ENCODE assay signal across 1 cellular context in genomic region chr5:132323202-132323601, GRCh38.
TF ChIP-seq lines count a peak whose summit lies in the region.

No MANE protein-coding gene starts in this region.

TF ChIP-seq in K562, 482 proteins besides CTCF, POLR2A, EP300 and RAD21 (continued from another document):
- TF ChIP-seq PBX2 (CRISPR knock-in tag; IDR thresholded peaks at IDR 0.05; ENCODE audit: low read depth): no peak
- TF ChIP-seq PBX2 (tag; conservative IDR thresholded peaks at IDR 0.05; ENCODE audit: low read depth): peak; percentile 37; the same call in 1 of the 2 replicates
- no peak for TF ChIP-seq ZBTB17 (CRISPR knock-in tag; IDR thresholded peaks at IDR 0.05)
- TF ChIP-seq KDM1A (IDR thresholded peaks at IDR 0.05): peak; percentile 94 to 97
- TF ChIP-seq ZNF785 (CRISPR knock-in tag; IDR thresholded peaks at IDR 0.05): no peak
- TF ChIP-seq SMARCE1 (IDR thresholded peaks at IDR 0.05): no peak
- TF ChIP-seq DMBX1 (CRISPR knock-in tag; IDR thresholded peaks at IDR 0.05; ENCODE audit: borderline replicate concordance): no peak; the same call in 1 of the 2 replicates
- peak; percentile 68 for TF ChIP-seq PML (IDR thresholded peaks at IDR 0.05; ENCODE audit: low read length)
- peak; percentile 93 for TF ChIP-seq TAL1 (IDR thresholded peaks at IDR 0.05)
- peak; percentile 61; the same call in 1 of the 2 replicates for TF ChIP-seq STAT5A (IDR thresholded peaks at IDR 0.05; ENCODE audit: borderline replicate concordance, low read length)
- TF ChIP-seq CHD4 (IDR thresholded peaks at IDR 0.05; ENCODE audit: insufficient read depth, insufficient replicate concordance, low read depth, low read length, poor library complexity, severe bottlenecking): no peak
- no peak for TF ChIP-seq SNIP1 (IDR thresholded peaks at IDR 0.05; ENCODE audit: low read depth)
- TF ChIP-seq HLTF (IDR thresholded peaks at IDR 0.05): no peak
- no peak for TF ChIP-seq GABPB2 (CRISPR knock-in tag; conservative IDR thresholded peaks at IDR 0.05)
- no peak for TF ChIP-seq CEBPZ (IDR thresholded peaks at IDR 0.05; ENCODE audit: borderline replicate concordance, low read depth, low read length)
- no peak for TF ChIP-seq ZNF695 (CRISPR knock-in tag; IDR thresholded peaks at IDR 0.05)
- no peak for TF ChIP-seq ZBTB12 (CRISPR knock-in tag; IDR thresholded peaks at IDR 0.05)
- no peak for TF ChIP-seq RB1 (IDR thresholded peaks at IDR 0.05; ENCODE audit: low read depth)
- no peak for TF ChIP-seq E4F1 (CRISPR knock-in tag; IDR thresholded peaks at IDR 0.05; ENCODE audit: borderline replicate concordance)
- peak; percentile 93 for TF ChIP-seq CBFA2T3 (IDR thresholded peaks at IDR 0.05)
- peak; percentile 89 for TF ChIP-seq MTA2 (IDR thresholded peaks at IDR 0.05; ENCODE audit: low read depth)
- TF ChIP-seq ARID1B (IDR thresholded peaks at IDR 0.05): peak; percentile 92
- TF ChIP-seq GABPB1 (CRISPR knock-in tag; IDR thresholded peaks at IDR 0.05): no peak
- TF ChIP-seq CHAMP1 (IDR thresholded peaks at IDR 0.05): 0 out of 2 replicates have a peak, but pooled peaks have one; percentile 45
- TF ChIP-seq MIER1 (IDR thresholded peaks at IDR 0.05; ENCODE audit: low read depth): no peak
- peak; percentile 52; the same call in 1 of the 2 replicates for TF ChIP-seq MITF (IDR thresholded peaks at IDR 0.05)
- TF ChIP-seq SMARCA5 (IDR thresholded peaks at IDR 0.05): no peak
- TF ChIP-seq CTBP1 (IDR thresholded peaks at IDR 0.05; ENCODE audit: borderline replicate concordance): peak; percentile 32; the same call in 1 of the 2 replicates
- TF ChIP-seq HMGXB4 (CRISPR knock-in tag; IDR thresholded peaks at IDR 0.05): no peak
- no peak for TF ChIP-seq ELK3 (CRISPR knock-in tag; IDR thresholded peaks at IDR 0.05)
- TF ChIP-seq CREB1 (IDR thresholded peaks at IDR 0.05): peak; percentile 29; the same call in 1 of the 2 replicates
- no peak for TF ChIP-seq CREB1 (CRISPR knock-in tag; IDR thresholded peaks at IDR 0.05)
- no peak for TF ChIP-seq RBM25 (IDR thresholded peaks at IDR 0.05; ENCODE audit: low read depth, low read length, severe bottlenecking)
- TF ChIP-seq ESRRA (IDR thresholded peaks at IDR 0.05; ENCODE audit: borderline replicate concordance, low read depth): no peak
- TF ChIP-seq BRD9 (IDR thresholded peaks at IDR 0.05; ENCODE audit: low read depth, partially characterized antibody): no peak
- 0 out of 2 replicates have a peak, but pooled peaks have one; percentile 51 for TF ChIP-seq PHB2 (IDR thresholded peaks at IDR 0.05; ENCODE audit: low read depth)
- TF ChIP-seq CXXC5 (CRISPR knock-in tag; IDR thresholded peaks at IDR 0.05): peak; percentile 20; the same call in 1 of the 2 replicates
- no peak for TF ChIP-seq ETV5 (CRISPR knock-in tag; IDR thresholded peaks at IDR 0.05; ENCODE audit: low read depth)
- no peak for TF ChIP-seq ZNF696 (CRISPR knock-in tag; conservative IDR thresholded peaks at IDR 0.05)
- TF ChIP-seq TAF1 (IDR thresholded peaks at IDR 0.05; ENCODE audit: control insufficient read depth, extremely low read depth, insufficient read depth, low read length, severe bottlenecking): no peak
- TF ChIP-seq PTRF (tag; IDR thresholded peaks at IDR 0.05): no peak
- TF ChIP-seq HDAC2 (IDR thresholded peaks at IDR 0.05): peak; percentile 79
- TF ChIP-seq ZNF76 (CRISPR knock-in tag; IDR thresholded peaks at IDR 0.05; ENCODE audit: borderline replicate concordance): no peak
- peak; percentile 62 to 84; a peak in 3 of 4 replicates for TF ChIP-seq HDAC1 (IDR thresholded peaks at IDR 0.05)
- TF ChIP-seq CBFA2T2 (conservative IDR thresholded peaks at IDR 0.05): peak; percentile 86
- no peak for TF ChIP-seq FOXJ2 (tag; IDR thresholded peaks at IDR 0.05)
- no peak for TF ChIP-seq DIDO1 (tag; IDR thresholded peaks at IDR 0.05; ENCODE audit: low read depth)
- 0 out of 2 replicates have a peak, but pooled peaks have one; percentile 28 for TF ChIP-seq ZEB2 (IDR thresholded peaks at IDR 0.05)
